In the genomic region with DNA sequence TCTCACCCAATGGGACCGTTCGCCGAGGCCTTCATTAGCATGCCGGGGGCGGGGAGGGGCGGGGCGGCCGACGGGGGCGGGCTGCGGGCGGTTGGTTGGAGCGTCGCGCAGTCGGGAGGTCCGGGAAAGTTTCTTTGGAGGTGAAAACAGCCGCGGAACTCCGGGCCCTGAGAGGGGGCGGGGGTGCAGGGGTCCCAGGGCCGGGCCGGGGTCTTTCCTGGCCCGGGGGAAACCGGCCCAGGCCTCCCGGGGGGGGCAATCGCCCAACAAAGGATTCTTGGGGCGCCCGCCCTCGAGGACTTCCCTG, we compare ENCODE assay signal across 8 cellular contexts. TPM values are rescaled to one million over a fixed set of nuclear protein-coding genes. Genes with fewer than 3 reads are reported as not detected.
DNase-seq lines count a peak whose midpoint lies in the region; ATAC-seq and TF ChIP-seq lines count a peak whose summit lies in the region.

A gene (plus strand): TSS at position 90 of the 307 bp plus-strand sequence. CDS start 366 bp downstream, outside the sequence.

- peak within 1 kb of the TSS; percentile 75 for H3K4me3 ChIP-seq in WERI-Rb-1 (ENCODE audit: low read depth, low read length)

- ATAC-seq in GM19455 (IDR thresholded peaks at IDR 0.05; ENCODE audit: unreplicated experiment): peak; percentile 8
- ATAC-seq in Right ventricle myocardium inferior: no peak
- ATAC-seq in HG03097 (IDR thresholded peaks at IDR 0.05; ENCODE audit: low FRiP score, unreplicated experiment): no peak
- ATAC-seq in HG03457 (IDR thresholded peaks at IDR 0.05; ENCODE audit: unreplicated experiment): no peak

- no peaks in the 10 kb centered on the region for H3K9me3 ChIP-seq in WERI-Rb-1 (ENCODE audit: severe bottlenecking)

- H3K27me3 ChIP-seq in WERI-Rb-1 (ENCODE audit: insufficient read depth, low read depth, severe bottlenecking): no peaks in the 10 kb centered on the region

- H3K27ac ChIP-seq in WERI-Rb-1: peak within 1 kb of the TSS; percentile 78

- DNase-seq in WERI-Rb-1: no peak
- DNase-seq in Right ventricle myocardium inferior (ENCODE audit: missing footprints): no peak
- DNase-seq in pulmonary artery endothelial cell (ENCODE audit: low read depth, low spot score): no peak
- no peak for DNase-seq in NCI-H345 (lab: John Stamatoyannopoulos, UW)
- no peak for DNase-seq in COR-L47 (lab: John Stamatoyannopoulos, UW)

- peaks cover 19% of the 10 kb centered on the region for H3K36me3 ChIP-seq in WERI-Rb-1

- intact Hi-C loops in Right ventricle myocardium inferior (cut with DNase I): loop anchor here (2.0 kb wide), 2 partner anchors 16 to 66 kb away; a partner anchor contains a TSS

- TF ChIP-seq CTCF in WERI-Rb-1 (IDR thresholded peaks at IDR 0.05; ENCODE audit: low read depth, low read length): no peak

RNA-seq across cellular contexts. Expression of the gene that starts here (rescaled TPM):
- 37.0 TPM for total RNA-seq in Right ventricle myocardium inferior
- total RNA-seq in pulmonary artery endothelial cell: 91.2 and 99.7 TPM in 2 replicates
